ENCODE assay signal across 7 cellular contexts in genomic region chr6:158233214-158233795, GRCh38.
DNase-seq lines count a peak whose midpoint lies in the region; ATAC-seq, FAIRE-seq and TF ChIP-seq lines count a peak whose summit lies in the region.

No MANE protein-coding gene starts in this region.

- H3K4me3 Mint-ChIP-seq in nephron, result peak overlapping the region; percentile 94 to 98 (median 96)

- peak overlapping the region; percentile 82 for H3K4me3 ChIP-seq in PC-3 (ENCODE audit: low read length)
- peak overlapping the region; percentile 86 for H3K4me3 ChIP-seq in effector memory CD4-positive, alpha-beta T cell (ENCODE audit: insufficient read depth, low read depth, low read length, poor library complexity, severe bottlenecking)

- peaks cover 46% of the 10 kb centered on the region for H3K4me1 Mint-ChIP-seq in nephron

- H3K27ac ChIP-seq in PC-3 (ENCODE audit: low read length), result peak overlapping the region; percentile 45
- peak overlapping the region; percentile 32 for H3K27ac ChIP-seq in effector memory CD4-positive, alpha-beta T cell (ENCODE audit: insufficient read depth, low read length, poor library complexity, severe bottlenecking)

- intact Hi-C loops in PC-3 (cut with micrococcal nuclease), result loop anchor here (10.0 kb wide), 1 partner anchor 151 kb away; no protein-coding TSS in a partner anchor

- BruUV-seq in PC-3 (replicated peaks; lab: Mats Ljungman, UMichigan), result TSS peak; percentile 34

- no peaks in the 10 kb centered on the region for H3F3A ChIP-seq in PC-3 (ENCODE audit: low read length, unreplicated experiment)

- no peaks in the 10 kb centered on the region for H3K9me3 ChIP-seq in PC-3 (ENCODE audit: low read length)
- no peaks in the 10 kb centered on the region for H3K9me3 ChIP-seq in effector memory CD4-positive, alpha-beta T cell (ENCODE audit: control insufficient read depth, low read length)

- peaks cover 12% of the 10 kb centered on the region; the same call in 1 of the 2 replicates for H3K4me1 ChIP-seq in PC-3 (ENCODE audit: insufficient read depth, low read length)
- peaks cover 10% of the 10 kb centered on the region for H3K4me1 ChIP-seq in effector memory CD4-positive, alpha-beta T cell (ENCODE audit: control insufficient read depth, insufficient read depth, low read length, poor library complexity, severe bottlenecking)

- FAIRE-seq in GM18507 (lab: Jason Lieb, UNC), result peak; percentile 24

- H4K20me1 ChIP-seq in PC-3 (ENCODE audit: low read length), result 0 out of 2 replicates have a peak, but pooled peaks cover 6% of the 10 kb centered on the region

- TF ChIP-seq CTCF in PC-3 (conservative IDR thresholded peaks at IDR 0.05; ENCODE audit: low read depth, low read length) (no peak), nephron (IDR thresholded peaks at IDR 0.05; ENCODE audit: unreplicated experiment in 3 of 3) (no peak)

- peaks cover 28% of the 10 kb centered on the region for H3K36me3 Mint-ChIP-seq in nephron (ENCODE audit: low read depth)

- no peaks in the 10 kb centered on the region for H3K9me3 Mint-ChIP-seq in nephron

- H3K9ac ChIP-seq in PC-3 (ENCODE audit: low read length), result peak overlapping the region; percentile 68

- H3K27ac Mint-ChIP-seq in nephron, result peak overlapping the region; percentile 74 to 97 (median 75)

- H2AFZ ChIP-seq in PC-3 (ENCODE audit: low read length), result peak overlapping the region; percentile 68

- peaks cover 5% of the 10 kb centered on the region for H3K27me3 Mint-ChIP-seq in nephron (ENCODE audit: low read depth)

- no peaks in the 10 kb centered on the region for H3K36me3 ChIP-seq in PC-3 (ENCODE audit: low read depth, low read length)
- no peaks in the 10 kb centered on the region for H3K36me3 ChIP-seq in effector memory CD4-positive, alpha-beta T cell (ENCODE audit: control insufficient read depth, insufficient read depth, low read length)

- H3K79me2 ChIP-seq in PC-3 (ENCODE audit: low read length), result peaks cover 60% of the 10 kb centered on the region

- POLR2A ChIA-PET in PC-3 (lab: Charles Lee; ENCODE audit: unreplicated experiment), result no interaction called here

- peak; percentile 28 for ATAC-seq in PC-3
- ATAC-seq in HG02623 (IDR thresholded peaks at IDR 0.05; ENCODE audit: unreplicated experiment), result no peak

- H3K27me3 ChIP-seq in PC-3 (ENCODE audit: low read length), result no peaks in the 10 kb centered on the region
- no peaks in the 10 kb centered on the region for H3K27me3 ChIP-seq in effector memory CD4-positive, alpha-beta T cell (replicated peaks; ENCODE audit: control insufficient read depth, insufficient read depth, low read length, poor library complexity, severe bottlenecking)

- peak overlapping the region; percentile 98 for H3K4me2 ChIP-seq in PC-3 (ENCODE audit: low read length)

- CTCF ChIA-PET in PC-3 (lab: Charles Lee), result no interaction called here

- H3K9me2 ChIP-seq in PC-3 (replicated peaks; ENCODE audit: low read length), result no peaks in the 10 kb centered on the region

- DNase-seq in GM18507 (ENCODE audit: extremely low spot score, insufficient read length, low read depth) (no peak), PC-3 (peak; percentile 12), SKM-1 (lab: John Stamatoyannopoulos, UW; ENCODE audit: unreplicated experiment) (no peak), NCI-H1694 treated with DMSO at 0.1 percent for 48 hours (lab: John Stamatoyannopoulos, UW) (no peak)
- DNase-seq in effector memory CD4-positive, alpha-beta T cell, result no peak
